Comparison of ENCODE assay signal across 8 cellular contexts in the genomic region with DNA sequence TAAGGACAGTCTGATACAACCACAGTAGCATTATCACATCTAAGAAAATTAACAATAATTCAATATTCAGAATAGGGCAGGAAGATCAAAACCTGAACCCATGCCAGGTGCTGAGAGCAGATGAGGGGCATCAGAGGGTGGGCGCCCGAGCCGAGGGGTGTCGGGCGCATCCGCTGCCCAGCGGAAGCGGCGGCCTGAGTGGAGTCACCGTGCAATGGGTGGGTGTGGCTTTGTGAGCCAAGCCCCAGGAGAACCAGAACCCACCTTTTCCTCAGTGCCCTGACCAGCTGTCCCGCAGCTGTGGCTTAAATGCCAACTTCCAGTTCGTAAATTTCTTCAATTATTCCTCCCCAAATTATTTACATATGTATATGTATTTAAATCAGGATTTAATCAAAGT. TPM values are rescaled to one million over a fixed set of nuclear protein-coding genes. Genes with fewer than 3 reads are reported as not detected.
DNase-seq lines count a peak whose midpoint lies in the region; ATAC-seq and TF ChIP-seq lines count a peak whose summit lies in the region.

No MANE protein-coding gene starts in this region.

- peak overlapping the region; percentile 45 for H3K4me3 Mint-ChIP-seq in activated naive CD4-positive, alpha-beta T cell treated with anti-CD3 and anti-CD28 coated beads, Interleukin-2, amount 10 ng/mL, durations not matched to agents 7 days and 5 days
- peak overlapping the region; percentile 82 for H3K4me3 Mint-ChIP-seq in type B pancreatic cell

- no peak overlapping the region for H3K27ac Mint-ChIP-seq in activated naive CD4-positive, alpha-beta T cell treated with anti-CD3 and anti-CD28 coated beads, Interleukin-2, amount 10 ng/mL, durations not matched to agents 7 days and 5 days
- no peak overlapping the region for H3K27ac Mint-ChIP-seq in type B pancreatic cell

- no peaks in the 10 kb centered on the region for H3K9me3 Mint-ChIP-seq in activated naive CD4-positive, alpha-beta T cell treated with anti-CD3 and anti-CD28 coated beads, Interleukin-2, amount 10 ng/mL, durations not matched to agents 7 days and 5 days
- H3K9me3 Mint-ChIP-seq in type B pancreatic cell, result no peaks in the 10 kb centered on the region

- WGBS in mesodermal cell (ENCODE audit: insufficient coverage in 2 of 2), 2 experiments, result 83 to 96% methylated on average over 6 to 10 of the region's 12 CpGs

- H3K36me3 Mint-ChIP-seq in activated naive CD4-positive, alpha-beta T cell treated with anti-CD3 and anti-CD28 coated beads, Interleukin-2, amount 10 ng/mL, durations not matched to agents 7 days and 5 days, result peaks cover 1% of the 10 kb centered on the region
- H3K36me3 Mint-ChIP-seq in type B pancreatic cell, result no peaks in the 10 kb centered on the region

- H3K9me3 ChIP-seq in mesodermal cell (ENCODE audit: control insufficient read depth, low read length), result no peaks in the 10 kb centered on the region

- peaks cover 10% of the 10 kb centered on the region for H3K27me3 Mint-ChIP-seq in activated naive CD4-positive, alpha-beta T cell treated with anti-CD3 and anti-CD28 coated beads, Interleukin-2, amount 10 ng/mL, durations not matched to agents 7 days and 5 days
- peaks cover 3% of the 10 kb centered on the region for H3K27me3 Mint-ChIP-seq in type B pancreatic cell

- ATAC-seq in GM18502 (IDR thresholded peaks at IDR 0.05; ENCODE audit: poor library complexity, unreplicated experiment), result no peak
- no peak for ATAC-seq in HG03159 (IDR thresholded peaks at IDR 0.05; ENCODE audit: unreplicated experiment)
- ATAC-seq in HG02588 (IDR thresholded peaks at IDR 0.05; ENCODE audit: unreplicated experiment), result no peak

- CTCF ChIA-PET in activated naive CD4-positive, alpha-beta T cell treated with anti-CD3 and anti-CD28 coated beads, Interleukin-2, amount 10 ng/mL, durations not matched to agents 7 days and 5 days (lab: Charles Lee), result interaction anchor here (1.0 to 3.2 kb wide), 4 partner anchors 10 to 86 kb away, joined by 3 to 11 read pairs (median 4); no protein-coding TSS in a partner anchor

- H3K4me3 ChIP-seq in cardiac fibroblast (replicated peaks in 1 of 2; ENCODE audit: low read depth in 2 of 2, low read length in 2 of 2) (peak overlapping the region; percentile 23 to 38), mesodermal cell (ENCODE audit: extremely low read depth, insufficient read depth, low read length, poor library complexity, severe bottlenecking) (peak overlapping the region; percentile 22)

- H3K4me1 ChIP-seq in mesodermal cell (ENCODE audit: control insufficient read depth, insufficient read depth, low read length, poor library complexity, severe bottlenecking), result peaks cover 16% of the 10 kb centered on the region

- H3K36me3 ChIP-seq in mesodermal cell (ENCODE audit: control insufficient read depth, insufficient read depth, low read length), result no peaks in the 10 kb centered on the region

- TF ChIP-seq CTCF in cardiac fibroblast (IDR thresholded peaks at IDR 0.05; ENCODE audit: low read depth, low read length) (no peak), type B pancreatic cell (conservative IDR thresholded peaks at IDR 0.05) (no peak)

- no peak overlapping the region for H3K27ac ChIP-seq in mesodermal cell (ENCODE audit: low read depth, low read length, severe bottlenecking)

- peaks cover 16% of the 10 kb centered on the region for H3K4me1 Mint-ChIP-seq in activated naive CD4-positive, alpha-beta T cell treated with anti-CD3 and anti-CD28 coated beads, Interleukin-2, amount 10 ng/mL, durations not matched to agents 7 days and 5 days
- peaks cover 12% of the 10 kb centered on the region for H3K4me1 Mint-ChIP-seq in type B pancreatic cell (ENCODE audit: unreplicated experiment)

- peak; percentile 32 for DNase-seq in activated naive CD4-positive, alpha-beta T cell treated with anti-CD3 and anti-CD28 coated beads, Interleukin-2, amount 10 ng/mL, durations not matched to agents 7 days and 5 days
- no peak for DNase-seq in activated naive CD4-positive, alpha-beta T cell treated with Interleukin-2 at 50 U/mL for 16 hours
- DNase-seq in cardiac fibroblast (ENCODE audit: low read depth in 2 of 2) (no peak), type B pancreatic cell (ENCODE audit: extremely low spot score, unreplicated experiment) (no peak)

RNA-seq across cellular contexts. Expression of gene DNAH1, which starts 1.1 kb away (rescaled TPM):
- 1.9 TPM for polyA plus RNA-seq in mesodermal cell (2013, experiment 1 of 2)
- polyA plus RNA-seq in mesodermal cell (2013, experiment 2 of 2), result 1.6 TPM
- 2.6 and 7.3 TPM in 2 replicates for total RNA-seq in type B pancreatic cell (ENCODE audit: low replicate concordance)

RNA-seq across cellular contexts. Expression of gene GLYCTK, which starts 29.6 kb away (rescaled TPM):
- 8.2 TPM for polyA plus RNA-seq in mesodermal cell (2013, experiment 1 of 2)
- 6.3 TPM for polyA plus RNA-seq in mesodermal cell (2013, experiment 2 of 2)
- 29.7 and 50.5 TPM in 2 replicates for total RNA-seq in type B pancreatic cell (ENCODE audit: low replicate concordance)

RNA-seq across cellular contexts. Expression of gene WDR82, which starts 38.7 kb away (rescaled TPM):
- 68.1 TPM for polyA plus RNA-seq in mesodermal cell (2013, experiment 1 of 2)
- 62.5 TPM for polyA plus RNA-seq in mesodermal cell (2013, experiment 2 of 2)
- total RNA-seq in type B pancreatic cell (ENCODE audit: low replicate concordance), result 74.2 and 96.8 TPM in 2 replicates
